In genomic region chr11:47267858-47268257, GRCh38 we compare ENCODE assay signal across 11 cellular contexts. TPM values are rescaled to one million over a fixed set of nuclear protein-coding genes. Genes with fewer than 3 reads are reported as not detected.
DNase-seq lines count a peak whose midpoint lies in the region; ATAC-seq and TF ChIP-seq lines count a peak whose summit lies in the region.
"Had no signal": no experiment of that assay in that cellular context is flagged by ENCODE, and none has a peak within 500 bp of the region (broad histone marks: within the 10 kb centered on the region; RNA-seq: fewer than 3 reads in every experiment).

No MANE protein-coding gene starts in this region.

- peaks cover 10% of the 10 kb centered on the region for H3F3A ChIP-seq in Loucy (ENCODE audit: low read depth)

- no peak overlapping the region for H2AFZ ChIP-seq in Loucy (ENCODE audit: low read length)

- peaks cover 63% of the 10 kb centered on the region for H3K4me1 ChIP-seq in Loucy (ENCODE audit: insufficient read depth, low read length, poor library complexity, severe bottlenecking)

- DNase-seq in chondrocyte (ENCODE audit: low spot score) (no peak), neural crest cell (ENCODE audit: low read depth, low spot score) (no peak), NCI-H226 (no peak), brain microvascular endothelial cell (no peak), anterior cingulate cortex (lab: John Stamatoyannopoulos, UW) (no peak)
- DNase-seq: dermis blood vessel endothelial cell; NCI-H82; stimulated activated CD4-positive, alpha-beta T cell treated with anti-CD3 and anti-CD28 coated beads, Interleukin-12 subunit alpha, Interleukin-12 subunit beta, amount 100 ng/mL, for 4 hours had no signal

- H3K27ac ChIP-seq in C4-2B (peak overlapping the region; percentile 96), brain microvascular endothelial cell (no peak overlapping the region)

- H3K4me1 Mint-ChIP-seq in chondrocyte (ENCODE audit: low read depth) (peaks cover 52% of the 10 kb centered on the region), neural crest cell (peaks cover 51% of the 10 kb centered on the region)

- no peak overlapping the region for H3K4me3 Mint-ChIP-seq in chondrocyte (ENCODE audit: unreplicated experiment)
- H3K4me3 Mint-ChIP-seq in neural crest cell, result peak overlapping the region; percentile 98

- H3K27me3 ChIP-seq in Loucy (ENCODE audit: insufficient read depth, low read length, poor library complexity, severe bottlenecking) (no peaks in the 10 kb centered on the region), brain microvascular endothelial cell (replicated peaks) (no peaks in the 10 kb centered on the region)

- H3K4me2 ChIP-seq in Loucy (ENCODE audit: low read depth, low read length, poor library complexity, severe bottlenecking), result peak overlapping the region; percentile 94

- peaks cover 26% of the 10 kb centered on the region for H3K79me2 ChIP-seq in Loucy (ENCODE audit: insufficient read depth, low read length)

- H3K36me3 Mint-ChIP-seq in chondrocyte (ENCODE audit: low read depth) (no peaks in the 10 kb centered on the region), neural crest cell (ENCODE audit: low read depth) (no peaks in the 10 kb centered on the region)

- in situ Hi-C loops in brain microvascular endothelial cell (cut with HindIII; ENCODE audit: low pct_ligation_motif_present, low sequenced_read_pairs), result no loop called here

- peak overlapping the region; percentile 75 for H3K4me3 ChIP-seq in Loucy (ENCODE audit: low read length, poor library complexity, severe bottlenecking)
- H3K4me3 ChIP-seq in brain microvascular endothelial cell (ENCODE audit: low read depth, low read length), result no peak overlapping the region

- H4K20me1 ChIP-seq in Loucy (ENCODE audit: insufficient read depth, low read length, poor library complexity, severe bottlenecking), result peaks cover 25% of the 10 kb centered on the region

- ATAC-seq in GM19023 (IDR thresholded peaks at IDR 0.05; ENCODE audit: unreplicated experiment), result no peak

- no peaks in the 10 kb centered on the region for H3K9me2 ChIP-seq in Loucy (replicated peaks; ENCODE audit: low read depth, low read length)

- TF ChIP-seq CTCF in C4-2B (conservative IDR thresholded peaks at IDR 0.05) (no peak), Loucy (conservative IDR thresholded peaks at IDR 0.05; ENCODE audit: low read length) (no peak), chondrocyte (IDR thresholded peaks at IDR 0.05) (no peak), neural crest cell (conservative IDR thresholded peaks at IDR 0.05) (no peak), brain microvascular endothelial cell (IDR thresholded peaks at IDR 0.05; ENCODE audit: low read depth, low read length, missing control alignments) (no peak)

- H3K9me3 Mint-ChIP-seq in chondrocyte (ENCODE audit: low read depth) (no peaks in the 10 kb centered on the region), neural crest cell (no peaks in the 10 kb centered on the region)

- H3K36me3 ChIP-seq in Loucy (ENCODE audit: insufficient read depth, low read length), result no peaks in the 10 kb centered on the region
- H3K36me3 ChIP-seq in brain microvascular endothelial cell (replicated peaks), result no peaks in the 10 kb centered on the region

- peak overlapping the region; percentile 95 for H3K27ac Mint-ChIP-seq in chondrocyte (ENCODE audit: unreplicated experiment)
- H3K27ac Mint-ChIP-seq in neural crest cell (ENCODE audit: unreplicated experiment), result no peak overlapping the region

- H3K27me3 Mint-ChIP-seq in chondrocyte (ENCODE audit: low read depth) (no peaks in the 10 kb centered on the region), neural crest cell (ENCODE audit: low read depth) (peaks cover 2% of the 10 kb centered on the region)

- H3K9ac ChIP-seq in Loucy (ENCODE audit: low read depth, low read length, poor library complexity, severe bottlenecking), result peak overlapping the region; percentile 87

- H3K9me3 ChIP-seq in Loucy (ENCODE audit: insufficient read depth, low read depth, low read length), result no peaks in the 10 kb centered on the region

RNA-seq across cellular contexts. Expression of gene MADD, which starts 2.1 kb away (rescaled TPM):
- total RNA-seq in chondrocyte (28.3 to 32.1 TPM (median 29.6 TPM) in 3 replicates), neural crest cell (56.2 and 59.2 TPM in 2 replicates)

RNA-seq across cellular contexts. Expression of gene NR1H3, which starts 10.1 kb away (rescaled TPM):
- total RNA-seq in chondrocyte (3.2 to 7.0 TPM (median 4.8 TPM) in 3 replicates), neural crest cell (15.2 and 19.1 TPM in 2 replicates)

RNA-seq across cellular contexts. Expression of gene ACP2, which starts 19.2 kb away (rescaled TPM):
- total RNA-seq in chondrocyte (35.3 to 54.5 TPM (median 36.1 TPM) in 3 replicates), neural crest cell (41.0 and 41.7 TPM in 2 replicates)

RNA-seq across cellular contexts. Expression of gene DDB2, which starts 53.1 kb away (rescaled TPM):
- total RNA-seq in chondrocyte, result 45.0 to 51.3 TPM (median 49.1 TPM) in 3 replicates
- 32.2 and 33.9 TPM in 2 replicates for total RNA-seq in neural crest cell
